Comparison of ENCODE assay signal across 17 cellular contexts in genomic region chr10:62491597-62491996, GRCh38.
DNase-seq lines count a peak whose midpoint lies in the region; ATAC-seq and TF ChIP-seq lines count a peak whose summit lies in the region.
"Had no signal": no experiment of that assay in that cellular context is flagged by ENCODE, and none has a peak within 500 bp of the region (broad histone marks: within the 10 kb centered on the region; RNA-seq: fewer than 3 reads in every experiment).

No MANE protein-coding gene starts in this region.

- TF ChIP-seq CTCF in IMR-90 (conservative IDR thresholded peaks at IDR 0.05; ENCODE audit: low read depth, low read length) (no peak), foreskin keratinocyte (conservative IDR thresholded peaks at IDR 0.05) (no peak), lower leg skin (IDR thresholded peaks at IDR 0.05) (no peak)

- H3K27me3 ChIP-seq in IMR-90 (ENCODE audit: control insufficient read depth, insufficient read depth, low read length) (peaks cover 8% of the 10 kb centered on the region), foreskin keratinocyte (no peaks in the 10 kb centered on the region)
- H3K27me3 ChIP-seq: MG63 had no signal

- CTCF ChIA-PET in IMR-90 (lab: Yijun Ruan, JAX) = interaction anchor here (0.6 to 0.8 kb wide), 3 partner anchors 12 to 24 kb away, joined by 3 to 5 read pairs (median 4); no protein-coding TSS in a partner anchor

- no peak for TF ChIP-seq RAD21 in IMR-90 (IDR thresholded peaks at IDR 0.05; ENCODE audit: low read length)

- no peak overlapping the region for H2AK5ac ChIP-seq in IMR-90 (ENCODE audit: low read depth, low read length)

- peak; percentile 21 for DNase-seq in COLO829 (ENCODE audit: low spot score)
- no peak for DNase-seq in IMR-90
- peak; percentile 27 for DNase-seq in SK-MEL-5 (ENCODE audit: low read depth, low spot score)
- peak; percentile 10 to 26 for DNase-seq in foreskin keratinocyte
- DNase-seq in lower leg skin (ENCODE audit: low spot score in 2 of 2) = no peak
- no peak for DNase-seq in NCI-H1417 (lab: John Stamatoyannopoulos, UW)
- DNase-seq in substantia nigra (lab: John Stamatoyannopoulos, UW) = no peak
- DNase-seq: BE2C, DMS 273 treated with DMSO at 0.1 percent for 48 hours, MG63, NCI-H1436, NCI-H2029 treated with DMSO at 0.1 percent for 48 hours, NCI-H510A, RPMI8226 had no signal

- no peak overlapping the region for H2AFZ ChIP-seq in IMR-90 (replicated peaks; ENCODE audit: low read length, poor library complexity)

- no peak overlapping the region for H4K5ac ChIP-seq in IMR-90 (ENCODE audit: low read depth, low read length)

- H3K9me3 ChIP-seq in IMR-90 (ENCODE audit: control insufficient read depth, insufficient read depth, low read length) = no peaks in the 10 kb centered on the region
- H3K9me3 ChIP-seq: BE2C, MG63 had no signal

- H3K14ac ChIP-seq in IMR-90 (replicated peaks; ENCODE audit: low read depth, low read length) = no peak overlapping the region

- H3K9ac ChIP-seq in IMR-90 (ENCODE audit: low read depth, low read length) = no peak overlapping the region
- H3K9ac ChIP-seq: KMS-11 had no signal

- no TSS peak for BruUV-seq in IMR-90 (replicated peaks; lab: Mats Ljungman, UMichigan)

- H4K20me1 ChIP-seq in IMR-90 (ENCODE audit: insufficient read depth, low read length) = no peaks in the 10 kb centered on the region

- no peak overlapping the region for H2BK5ac ChIP-seq in IMR-90 (ENCODE audit: low read depth, low read length, poor library complexity, severe bottlenecking)

- H3K4me2 ChIP-seq in IMR-90 (ENCODE audit: low read depth, low read length) = no peak overlapping the region
- H3K4me2 ChIP-seq: GM23338, KMS-11 had no signal

- TF ChIP-seq POLR2A in IMR-90 (IDR thresholded peaks at IDR 0.05; ENCODE audit: low read depth, low read length) (no peak), lower leg skin (IDR thresholded peaks at IDR 0.05) (no peak)

- no peak overlapping the region for H2BK15ac ChIP-seq in IMR-90 (ENCODE audit: low read depth, low read length)

- no peak overlapping the region for H2BK20ac ChIP-seq in IMR-90 (ENCODE audit: low read depth, low read length)

- H3K23ac ChIP-seq in IMR-90 (ENCODE audit: low read depth, low read length) = no peak overlapping the region

- dilution Hi-C loops in IMR-90 (cut with HindIII; ENCODE audit: low sequenced_read_pairs, unreplicated experiment) = no loop called here

- no peak overlapping the region for H3K18ac ChIP-seq in IMR-90 (ENCODE audit: low read depth, low read length)

- ATAC-seq in IMR-90 (ENCODE audit: low read depth) = no peak
- ATAC-seq in foreskin keratinocyte = peak; percentile 45

- no peak overlapping the region for H3K4ac ChIP-seq in IMR-90 (ENCODE audit: low read depth, low read length)

- H3K27ac ChIP-seq in IMR-90 (ENCODE audit: insufficient read depth, low read length) (no peak overlapping the region), foreskin keratinocyte (no peak overlapping the region), substantia nigra (ENCODE audit: low read depth, low read length, poor library complexity, severe bottlenecking) (no peak overlapping the region)
- H3K27ac ChIP-seq: KMS-11, SK-N-MC had no signal

- no peak overlapping the region for H4K91ac ChIP-seq in IMR-90 (ENCODE audit: insufficient read depth, low read depth, low read length)

- H3K4me3 ChIP-seq in IMR-90 (ENCODE audit: insufficient read depth, low read depth, low read length) (no peak overlapping the region), lower leg skin (ENCODE audit: low read depth, poor library complexity, severe bottlenecking) (no peak overlapping the region)
- H3K4me3 ChIP-seq: GM23338, MG63, SK-N-MC had no signal

- H3K79me1 ChIP-seq in IMR-90 (ENCODE audit: low read depth in 1 of 2, low read length in 2 of 2) = no peaks in the 10 kb centered on the region

- H3K4me1 ChIP-seq in IMR-90 (ENCODE audit: control insufficient read depth, insufficient read depth, low read length) (no peaks in the 10 kb centered on the region), foreskin keratinocyte (no peaks in the 10 kb centered on the region)
- H3K4me1 ChIP-seq: BE2C had no signal

- H3K9me1 ChIP-seq in IMR-90 (ENCODE audit: insufficient read depth, low read length) = no peaks in the 10 kb centered on the region

- no peak overlapping the region for H2AK9ac ChIP-seq in IMR-90 (replicated peaks; ENCODE audit: low read depth, low read length, poor library complexity)

- in situ Hi-C loops in IMR-90 (cut with MboI; ENCODE audit: low sequenced_read_pairs) = no loop called here
- in situ Hi-C loops in SK-MEL-5 (cut with HindIII; ENCODE audit: low pct_unique_long_range_greater_than_20kb, low sequenced_read_pairs) = no loop called here

- H2BK120ac ChIP-seq in IMR-90 (ENCODE audit: low read depth, low read length) = no peak overlapping the region

- no peaks in the 10 kb centered on the region for H3K36me3 ChIP-seq in IMR-90 (ENCODE audit: control insufficient read depth, insufficient read depth, low read length)
- H3K36me3 ChIP-seq: BE2C, MG63 had no signal

- POLR2A ChIA-PET in IMR-90 (lab: Charles Lee; ENCODE audit: unreplicated experiment) = no interaction called here

- H3K56ac ChIP-seq in IMR-90 (ENCODE audit: extremely low read depth, insufficient read depth, low read length) = no peak overlapping the region

- H4K8ac ChIP-seq in IMR-90 (ENCODE audit: low read depth in 2 of 2, low read length in 2 of 2) = no peak overlapping the region

- intact Hi-C loops in IMR-90 (cut with micrococcal nuclease) (loop anchor here (5.0 kb wide), 1 partner anchor 101 kb away; no protein-coding TSS in a partner anchor), lower leg skin (cut with DNase I; ENCODE audit: low total_unique reads) (no loop called here)

TF ChIP-seq in IMR-90, 13 proteins besides CTCF, POLR2A, EP300 and RAD21:
- TF ChIP-seq MAZ (IDR thresholded peaks at IDR 0.05; ENCODE audit: borderline replicate concordance, low read depth, low read length) = no peak
- peak; percentile 28; the same call in 1 of the 2 replicates for TF ChIP-seq CEBPB (IDR thresholded peaks at IDR 0.05; ENCODE audit: low read depth, low read length)
- TF ChIP-seq MAFK (IDR thresholded peaks at IDR 0.05; ENCODE audit: low read depth, low read length) = no peak

Comparison
In these comparisons a context has a peak if more than half of its experiments do, and no peak if none do; other contexts are left out.
1. DNase-seq: peak in COLO829 (single experiment), SK-MEL-5 (single experiment) and foreskin keratinocyte (2 of 2); none in IMR-90 (single experiment), lower leg skin (0 of 2), NCI-H1417 (0 of 3) and substantia nigra (0 of 49).